In the genomic region with DNA sequence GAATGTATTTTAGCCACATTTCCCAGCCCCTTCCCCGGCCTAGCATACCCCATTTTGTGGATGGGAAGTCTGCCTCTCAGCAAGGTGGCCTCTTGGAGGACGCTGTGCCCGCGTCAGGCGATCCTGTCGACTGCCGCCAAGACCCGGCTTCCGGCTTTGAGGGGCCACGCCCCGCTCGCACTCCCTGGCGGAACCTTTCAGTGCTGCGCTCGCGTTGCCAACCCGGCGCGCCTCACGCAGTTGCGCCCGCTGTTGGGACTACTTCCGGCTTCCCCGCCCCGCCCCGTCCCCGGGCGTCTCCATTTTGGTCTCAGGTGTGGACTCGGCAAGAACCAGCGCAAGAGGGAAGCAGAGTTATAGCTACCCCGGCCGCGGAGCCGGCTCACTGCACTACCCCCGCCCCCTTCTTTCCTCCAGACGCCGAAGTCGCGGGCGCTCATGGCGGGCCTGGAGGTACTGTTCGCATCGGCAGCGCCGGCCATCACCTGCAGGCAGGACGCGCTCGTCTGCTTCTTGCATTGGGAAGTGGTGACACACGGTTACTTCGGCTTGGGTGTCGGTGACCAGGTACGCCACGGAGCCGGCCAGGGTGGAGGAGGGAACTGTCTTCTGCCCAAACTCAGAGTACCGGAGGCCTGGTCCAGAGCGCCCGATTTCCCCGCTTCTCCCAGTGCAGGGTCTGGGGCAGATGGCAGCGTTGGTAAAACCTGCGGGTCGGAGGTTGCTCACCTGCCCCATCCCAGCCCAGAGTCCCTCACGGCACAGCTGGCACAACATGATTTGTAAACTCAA, we compare ENCODE assay signal across 8 cellular contexts.
DNase-seq lines count a peak whose midpoint lies in the region; ATAC-seq and TF ChIP-seq lines count a peak whose summit lies in the region.

A gene with protein sequence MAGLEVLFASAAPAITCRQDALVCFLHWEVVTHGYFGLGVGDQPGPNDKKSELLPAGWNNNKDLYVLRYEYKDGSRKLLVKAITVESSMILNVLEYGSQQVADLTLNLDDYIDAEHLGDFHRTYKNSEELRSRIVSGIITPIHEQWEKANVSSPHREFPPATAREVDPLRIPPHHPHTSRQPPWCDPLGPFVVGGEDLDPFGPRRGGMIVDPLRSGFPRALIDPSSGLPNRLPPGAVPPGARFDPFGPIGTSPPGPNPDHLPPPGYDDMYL (plus strand): TSS at position 267 of the 792 bp plus-strand sequence. CDS start 172 bp downstream, at position 439.

- TF ChIP-seq CTCF in AG09309 (IDR thresholded peaks at IDR 0.05; ENCODE audit: control insufficient read depth, insufficient read depth, low read depth, low read length, missing control alignments) = no peak

- H3K4me1 Mint-ChIP-seq in central memory CD8-positive, alpha-beta T cell = peaks cover 51% of the 10 kb centered on the region

- no peaks in the 10 kb centered on the region for H3K27me3 Mint-ChIP-seq in central memory CD8-positive, alpha-beta T cell

- peaks cover 24% of the 10 kb centered on the region for H3K36me3 Mint-ChIP-seq in central memory CD8-positive, alpha-beta T cell (ENCODE audit: insufficient read depth)

- DNase-seq in AG09309 (ENCODE audit: low read depth) (peak; percentile 41), NCI-H345 treated with DMSO at 0.1 percent for 48 hours (lab: John Stamatoyannopoulos, UW; ENCODE audit: unreplicated experiment) (peak; percentile 90), islet precursor cell (peak; percentile 96)
- peak; percentile 93 for DNase-seq in activated CD4-positive, CD25-positive, alpha-beta regulatory T cell treated with anti-CD3 and anti-CD28 coated beads, Interleukin-2, amount 50 U/mL, for 16 hours (ENCODE audit: low read depth, low spot score)
- DNase-seq in central memory CD8-positive, alpha-beta T cell (ENCODE audit: low spot score in 2 of 2) = peak; percentile 95 to 96
- DNase-seq in stimulated activated CD4-positive, alpha-beta T cell treated with anti-CD3 and anti-CD28 coated beads, Interleukin-12 subunit alpha, Interleukin-12 subunit beta, amount 100 ng/mL, for 48 hours (ENCODE audit: low read depth in 2 of 3, low spot score in 1 of 3) = peak; percentile 91 to 94 (median 92)

- ATAC-seq in GM19023 (IDR thresholded peaks at IDR 0.05; ENCODE audit: unreplicated experiment) (peak; percentile 96), HG03280 (IDR thresholded peaks at IDR 0.05; ENCODE audit: unreplicated experiment) (peak; percentile 98)
- peak; percentile 92 for ATAC-seq in central memory CD8-positive, alpha-beta T cell (replicated peaks; ENCODE audit: extremely low read depth, poor library complexity, severe bottlenecking)

- H3K27ac Mint-ChIP-seq in central memory CD8-positive, alpha-beta T cell (ENCODE audit: low read depth) = peak within 1 kb of the TSS; percentile 86

- H3K4me3 ChIP-seq in AG09309 (ENCODE audit: control insufficient read depth, low read depth, low read length) = peak within 1 kb of the TSS; percentile 99

- H3K4me3 Mint-ChIP-seq in central memory CD8-positive, alpha-beta T cell = peak within 1 kb of the TSS; percentile 82

- H3K9me3 Mint-ChIP-seq in central memory CD8-positive, alpha-beta T cell = no peaks in the 10 kb centered on the region

Comparison
In these comparisons a context has a peak if more than half of its experiments do, and no peak if none do; other contexts are left out.
1. Peak in every context shown above with its lines: DNase-seq, ATAC-seq and H3K4me3 ChIP-seq.
2. DNase-seq: peak in every context shown above with its lines; median percentile 96 in islet precursor cell; 96 in central memory CD8-positive, alpha-beta T cell; 93 in activated CD4-positive, CD25-positive, alpha-beta regulatory T cell treated with anti-CD3 and anti-CD28 coated beads, Interleukin-2, amount 50 U/mL, for 16 hours; 92 in stimulated activated CD4-positive, alpha-beta T cell treated with anti-CD3 and anti-CD28 coated beads, Interleukin-12 subunit alpha, Interleukin-12 subunit beta, amount 100 ng/mL, for 48 hours; 90 in NCI-H345 treated with DMSO at 0.1 percent for 48 hours; 41 in AG09309.